Comparison of ENCODE assay signal across 17 cellular contexts in genomic region chr1:17200246-17200645, GRCh38. TPM values are rescaled to one million over a fixed set of nuclear protein-coding genes. Genes with fewer than 3 reads are reported as not detected.
DNase-seq lines count a peak whose midpoint lies in the region; ATAC-seq and TF ChIP-seq lines count a peak whose summit lies in the region.
"Had no signal": no experiment of that assay in that cellular context is flagged by ENCODE, and none has a peak within 500 bp of the region (broad histone marks: within the 10 kb centered on the region; RNA-seq: fewer than 3 reads in every experiment).

No MANE protein-coding gene starts in this region.

- BruUV-seq in Panc1 (replicated peaks; lab: Mats Ljungman, UMichigan): no TSS peak

- H3K36me3 Mint-ChIP-seq in osteocyte (ENCODE audit: unreplicated experiment): no peaks in the 10 kb centered on the region
- H3K36me3 Mint-ChIP-seq in endothelial cell (ENCODE audit: low read depth, unreplicated experiment): no peaks in the 10 kb centered on the region
- H3K36me3 Mint-ChIP-seq: CD8-positive, alpha-beta T cell had no signal

- no peaks in the 10 kb centered on the region for H3K9me2 ChIP-seq in Loucy (replicated peaks; ENCODE audit: low read depth, low read length)

- H3K4me1 Mint-ChIP-seq in osteocyte (ENCODE audit: unreplicated experiment) (peaks cover 27% of the 10 kb centered on the region), endothelial cell (ENCODE audit: unreplicated experiment) (no peaks in the 10 kb centered on the region)

- H3K79me2 ChIP-seq in Loucy (ENCODE audit: insufficient read depth, low read length): no peaks in the 10 kb centered on the region

- H3K27me3 Mint-ChIP-seq in osteocyte (ENCODE audit: unreplicated experiment) (no peaks in the 10 kb centered on the region), endothelial cell (ENCODE audit: unreplicated experiment) (peaks cover 2% of the 10 kb centered on the region)

- H3K4me3 ChIP-seq in Loucy (ENCODE audit: low read length, poor library complexity, severe bottlenecking) (no peak overlapping the region), Panc1 (ENCODE audit: low read depth in 2 of 2, low read length in 2 of 2) (no peak overlapping the region), fibroblast of pulmonary artery (replicated peaks; ENCODE audit: low read depth, low read length) (no peak overlapping the region), tibial artery (no peak overlapping the region)

- H3K4me2 ChIP-seq in Loucy (ENCODE audit: low read depth, low read length, poor library complexity, severe bottlenecking): peak overlapping the region; percentile 81

- no peak for ATAC-seq in Panc1
- no peak for ATAC-seq in GM18873 (IDR thresholded peaks at IDR 0.05; ENCODE audit: low FRiP score, unreplicated experiment)
- ATAC-seq: CD8-positive, alpha-beta T cell; PC-3 had no signal

- intact Hi-C loops in Panc1 (cut with micrococcal nuclease; ENCODE audit: unreplicated experiment) (no loop called here), tibial artery (cut with DNase I; ENCODE audit: low total_unique reads) (no loop called here)

- H3K36me3 ChIP-seq in Loucy (ENCODE audit: insufficient read depth, low read length) (no peaks in the 10 kb centered on the region), Panc1 (ENCODE audit: control insufficient read depth, insufficient read depth, low read length) (no peaks in the 10 kb centered on the region), tibial artery (no peaks in the 10 kb centered on the region)

- POLR2A ChIA-PET in Panc1 (lab: Charles Lee): no interaction called here

- no peak for DNase-seq in Panc1 (ENCODE audit: low read depth, low spot score)
- DNase-seq in fibroblast of pulmonary artery (ENCODE audit: low read depth): peak; percentile 43
- no peak for DNase-seq in osteocyte (ENCODE audit: extremely low spot score, unreplicated experiment)
- no peak for DNase-seq in tibial artery
- no peak for DNase-seq in endothelial cell (ENCODE audit: low spot score)
- DNase-seq: CD8-positive, alpha-beta T cell; HFFc6; KG1; NCI-H1092; NCI-H1694; NCI-H2107; NCI-H345; PC-3; Right ventricle myocardium superior had no signal

- H3K4me1 ChIP-seq in Loucy (ENCODE audit: insufficient read depth, low read length, poor library complexity, severe bottlenecking) (peaks cover 56% of the 10 kb centered on the region), Panc1 (ENCODE audit: control insufficient read depth, insufficient read depth, low read length) (peaks cover 30% of the 10 kb centered on the region), tibial artery (no peaks in the 10 kb centered on the region)

- no peaks in the 10 kb centered on the region for H3K9me3 Mint-ChIP-seq in osteocyte (ENCODE audit: unreplicated experiment)
- no peaks in the 10 kb centered on the region for H3K9me3 Mint-ChIP-seq in endothelial cell (ENCODE audit: unreplicated experiment)
- H3K9me3 Mint-ChIP-seq: CD8-positive, alpha-beta T cell; HFFc6 had no signal

- 0 out of 2 replicates have a peak, but pooled peaks cover 2% of the 10 kb centered on the region for H3F3A ChIP-seq in Loucy (ENCODE audit: low read depth)

- H3K27me3 ChIP-seq in Loucy (ENCODE audit: insufficient read depth, low read length, poor library complexity, severe bottlenecking) (no peaks in the 10 kb centered on the region), Panc1 (ENCODE audit: control insufficient read depth, insufficient read depth, low read length) (no peaks in the 10 kb centered on the region), tibial artery (peaks cover 0 to 28% of the 10 kb centered on the region in 2 donors)

- peak overlapping the region; percentile 21 for H3K27ac Mint-ChIP-seq in osteocyte (ENCODE audit: unreplicated experiment)
- H3K27ac Mint-ChIP-seq in endothelial cell (ENCODE audit: unreplicated experiment): no peak overlapping the region
- H3K27ac Mint-ChIP-seq: CD8-positive, alpha-beta T cell; HFFc6 had no signal

- H2AFZ ChIP-seq in Loucy (ENCODE audit: low read length): no peak overlapping the region

- H3K9me3 ChIP-seq in Loucy (ENCODE audit: insufficient read depth, low read depth, low read length) (no peaks in the 10 kb centered on the region), Panc1 (ENCODE audit: control insufficient read depth, insufficient read depth, low read depth, low read length) (no peaks in the 10 kb centered on the region), tibial artery (no peaks in the 10 kb centered on the region)

- in situ Hi-C loops in Panc1 (cut with HindIII; ENCODE audit: low pct_unique_long_range_greater_than_20kb, low sequenced_read_pairs): no loop called here

- H3K4me3 Mint-ChIP-seq in osteocyte (ENCODE audit: unreplicated experiment): no peak overlapping the region
- no peak overlapping the region for H3K4me3 Mint-ChIP-seq in endothelial cell (ENCODE audit: unreplicated experiment)
- H3K4me3 Mint-ChIP-seq: CD8-positive, alpha-beta T cell; HFFc6 had no signal

- CTCF ChIA-PET in Panc1 (lab: Charles Lee): no interaction called here

- TF ChIP-seq CTCF in Loucy (conservative IDR thresholded peaks at IDR 0.05; ENCODE audit: low read length): no peak
- no peak for TF ChIP-seq CTCF in Panc1 (IDR thresholded peaks at IDR 0.05)
- TF ChIP-seq CTCF in fibroblast of pulmonary artery (IDR thresholded peaks at IDR 0.05; ENCODE audit: low read length, missing control alignments): no peak
- TF ChIP-seq CTCF in osteocyte (IDR thresholded peaks at IDR 0.05): no peak
- TF ChIP-seq CTCF in tibial artery (IDR thresholded peaks at IDR 0.05): no peak
- TF ChIP-seq CTCF in endothelial cell (IDR thresholded peaks at IDR 0.05; ENCODE audit: unreplicated experiment): no peak

- no peaks in the 10 kb centered on the region for H4K20me1 ChIP-seq in Loucy (ENCODE audit: insufficient read depth, low read length, poor library complexity, severe bottlenecking)

- H3K27ac ChIP-seq in Panc1 (ENCODE audit: low read length) (peak overlapping the region; percentile 78), tibial artery (no peak overlapping the region)

- no peak overlapping the region for H3K9ac ChIP-seq in Loucy (ENCODE audit: low read depth, low read length, poor library complexity, severe bottlenecking)

RNA-seq across cellular contexts. Expression of gene PADI1, which starts 4.7 kb away (rescaled TPM):
- total RNA-seq in Panc1 (2021; ENCODE audit: unreplicated experiment) (2.3 TPM), osteocyte (1.2 and 1.7 TPM in 2 replicates), endothelial cell (ENCODE audit: unreplicated experiment) (0.08 TPM)
- 2.6 TPM for polyA plus RNA-seq in Panc1 (2012; ENCODE audit: insufficient read length)
- total RNA-seq: CD8-positive, alpha-beta T cell; Right ventricle myocardium superior had no signal

RNA-seq across cellular contexts. Expression of gene PADI3, which starts 48.7 kb away (rescaled TPM):
- total RNA-seq in Panc1 (2021; ENCODE audit: unreplicated experiment): 3.4 TPM
- polyA plus RNA-seq in Panc1 (2012; ENCODE audit: insufficient read length): 4.4 TPM
- total RNA-seq in osteocyte: 0.39 and 0.73 TPM in 2 replicates
- total RNA-seq in endothelial cell (ENCODE audit: unreplicated experiment): not detected
- total RNA-seq: CD8-positive, alpha-beta T cell; Right ventricle myocardium superior had no signal
- polyA plus RNA-seq: BJ had no signal
